ENCODE assay signal across 16 cellular contexts in the genomic region with DNA sequence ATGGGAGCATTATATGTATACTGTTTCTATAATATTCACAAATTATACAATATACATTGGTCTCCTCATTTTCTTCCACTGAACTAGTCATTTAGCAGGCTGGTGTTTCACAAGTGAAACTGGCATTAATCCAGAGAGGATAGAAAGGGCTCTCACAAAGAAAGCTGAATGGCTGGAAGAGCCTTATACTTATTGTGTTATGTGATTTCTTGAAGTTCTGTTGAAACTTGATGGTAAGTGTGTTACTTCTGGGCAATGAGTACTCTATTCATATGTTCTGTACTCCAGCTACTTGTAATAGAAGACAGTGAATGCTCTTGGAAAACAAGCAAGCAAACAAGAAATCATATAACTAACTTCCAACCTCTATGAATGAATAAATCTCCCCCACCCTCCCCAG. TPM values are rescaled to one million over a fixed set of nuclear protein-coding genes. Genes with fewer than 3 reads are reported as not detected.
DNase-seq lines count a peak whose midpoint lies in the region; ATAC-seq and TF ChIP-seq lines count a peak whose summit lies in the region.
"Had no signal": no experiment of that assay in that cellular context is flagged by ENCODE, and none has a peak within 500 bp of the region (broad histone marks: within the 10 kb centered on the region; RNA-seq: fewer than 3 reads in every experiment).

No MANE protein-coding gene starts in this region.

- DNase-seq in GF-D8 (lab: John Stamatoyannopoulos, UW) (peak; percentile 7), SK-MEL-5 (ENCODE audit: low read depth, low spot score) (peak; percentile 73), fibroblast of the aortic adventitia (ENCODE audit: low read depth) (peak; percentile 75), retinal pigment epithelial cell (ENCODE audit: low read depth) (peak; percentile 15), NCI-H187 (lab: John Stamatoyannopoulos, UW) (no peak), GM20000 (ENCODE audit: low spot score) (no peak)
- DNase-seq in stimulated activated naive CD4-positive, alpha-beta T cell (lab: John Stamatoyannopoulos, UW) = no peak
- no peak for DNase-seq in CD4-positive, alpha-beta T cell
- DNase-seq: activated CD8-positive, alpha-beta T cell treated with anti-CD3 and anti-CD28 coated beads for 36 hours; H9; PC-3; T-helper 17 cell had no signal

- intact Hi-C loops in CD4-positive, alpha-beta T cell (cut with DNase I, micrococcal nuclease) = no loop called here

- no peak for ATAC-seq in CD4-positive, alpha-beta T cell (ENCODE audit: poor library complexity)
- ATAC-seq: activated CD8-positive, alpha-beta T cell treated with anti-CD3 and anti-CD28 coated beads for 36 hours; PC-3; T-helper 17 cell had no signal

- no peak overlapping the region for H3K27ac Mint-ChIP-seq in CD4-positive, alpha-beta T cell
- H3K27ac Mint-ChIP-seq: activated CD8-positive, alpha-beta T cell treated with anti-CD3 and anti-CD28 coated beads for 36 hours; activated naive CD4-positive, alpha-beta T cell treated with anti-CD3 and anti-CD28 coated beads, Interleukin-2, amount 50 U/mL, for 24 hours; H9; IgD-negative memory B cell; nephron; stimulated activated naive CD8-positive, alpha-beta T cell treated with anti-CD3 and anti-CD28 coated beads, Interleukin-15, Interleukin-2, amounts not matched to agents 100 ng/mL and 50 ng/mL, for 24 hours had no signal

- POLR2A ChIA-PET in CD4-positive, alpha-beta T cell (lab: Charles Lee) = no interaction called here

- H3K4me1 Mint-ChIP-seq in CD4-positive, alpha-beta T cell (ENCODE audit: low read depth) = peaks cover 27% of the 10 kb centered on the region
- H3K4me1 Mint-ChIP-seq: H9, nephron had no signal

- no peaks in the 10 kb centered on the region for H3K9me3 ChIP-seq in CD4-positive, alpha-beta T cell (ENCODE audit: control insufficient read depth, low read length)

- H3K27me3 Mint-ChIP-seq in CD4-positive, alpha-beta T cell = no peaks in the 10 kb centered on the region
- H3K27me3 Mint-ChIP-seq: activated CD8-positive, alpha-beta T cell treated with anti-CD3 and anti-CD28 coated beads for 36 hours; activated naive CD4-positive, alpha-beta T cell treated with anti-CD3 and anti-CD28 coated beads, Interleukin-2, amount 50 U/mL, for 24 hours; IgD-negative memory B cell; stimulated activated naive CD8-positive, alpha-beta T cell treated with anti-CD3 and anti-CD28 coated beads, Interleukin-15, Interleukin-2, amounts not matched to agents 100 ng/mL and 50 ng/mL, for 24 hours; T-helper 17 cell had no signal

- CTCF ChIA-PET in CD4-positive, alpha-beta T cell (lab: Charles Lee) = no interaction called here

- no peak overlapping the region for H3K4me3 Mint-ChIP-seq in CD4-positive, alpha-beta T cell
- H3K4me3 Mint-ChIP-seq: activated CD8-positive, alpha-beta T cell treated with anti-CD3 and anti-CD28 coated beads for 36 hours; activated naive CD4-positive, alpha-beta T cell treated with anti-CD3 and anti-CD28 coated beads, Interleukin-2, amount 50 U/mL, for 24 hours; H9; IgD-negative memory B cell; nephron; stimulated activated naive CD8-positive, alpha-beta T cell treated with anti-CD3 and anti-CD28 coated beads, Interleukin-15, Interleukin-2, amounts not matched to agents 100 ng/mL and 50 ng/mL, for 24 hours; T-helper 17 cell had no signal

- peaks cover 27% of the 10 kb centered on the region for H3K36me3 Mint-ChIP-seq in CD4-positive, alpha-beta T cell (ENCODE audit: low read depth)

- TF ChIP-seq CTCF in fibroblast of the aortic adventitia (IDR thresholded peaks at IDR 0.05; ENCODE audit: insufficient read depth, low read length) = no peak
- no peak for TF ChIP-seq CTCF in retinal pigment epithelial cell (conservative IDR thresholded peaks at IDR 0.05; ENCODE audit: low read depth, low read length)
- no peak for TF ChIP-seq CTCF in CD4-positive, alpha-beta T cell (IDR thresholded peaks at IDR 0.05)
- TF ChIP-seq CTCF in GM20000 (IDR thresholded peaks at IDR 0.05; ENCODE audit: extremely low read depth, missing control alignments) = no peak

- H3K9me3 Mint-ChIP-seq in CD4-positive, alpha-beta T cell = no peaks in the 10 kb centered on the region
- H3K9me3 Mint-ChIP-seq: activated CD8-positive, alpha-beta T cell treated with anti-CD3 and anti-CD28 coated beads for 36 hours; activated naive CD4-positive, alpha-beta T cell treated with anti-CD3 and anti-CD28 coated beads, Interleukin-2, amount 50 U/mL, for 24 hours; H9; IgD-negative memory B cell; nephron; stimulated activated naive CD8-positive, alpha-beta T cell treated with anti-CD3 and anti-CD28 coated beads, Interleukin-15, Interleukin-2, amounts not matched to agents 100 ng/mL and 50 ng/mL, for 24 hours had no signal

- no peak overlapping the region for H3K4me3 ChIP-seq in fibroblast of the aortic adventitia (ENCODE audit: low read depth, low read length)
- H3K4me3 ChIP-seq in retinal pigment epithelial cell (ENCODE audit: low read length) = no peak overlapping the region

- no peaks in the 10 kb centered on the region for H3K27me3 ChIP-seq in CD4-positive, alpha-beta T cell (ENCODE audit: control insufficient read depth, insufficient read depth, low read length)

- in situ Hi-C loops in SK-MEL-5 (cut with HindIII; ENCODE audit: low pct_unique_long_range_greater_than_20kb, low sequenced_read_pairs) = no loop called here

- H3K27ac ChIP-seq in CD4-positive, alpha-beta T cell (ENCODE audit: low read depth, low read length) = no peak overlapping the region

RNA-seq across cellular contexts. Expression of a gene that starts 14.9 kb away (rescaled TPM):
- 29.0 and 30.5 TPM in 2 replicates for total RNA-seq in SK-MEL-5 (2014; rRNA removed; shearing (Covaris generic))
- polyA plus RNA-seq in SK-MEL-5 (2015; cell fraction: cytosol; rRNA removed) = 20.3 and 26.0 TPM in 2 replicates
- 28.5 and 34.0 TPM in 2 replicates for polyA plus RNA-seq in SK-MEL-5 (2015; cell fraction: nucleus; rRNA removed)
- 57.6 and 79.6 TPM in 2 replicates for total RNA-seq in fibroblast of the aortic adventitia (ENCODE audit: low replicate concordance)
- 10 to 100 TPM; 20.3 to 22.7 TPM for total RNA-seq in CD4-positive, alpha-beta T cell

RNA-seq across cellular contexts. Expression of a gene that starts 42.7 kb away (rescaled TPM):
- total RNA-seq in SK-MEL-5 (2014; rRNA removed; shearing (Covaris generic)) = 38.7 and 41.2 TPM in 2 replicates
- polyA plus RNA-seq in SK-MEL-5 (2015; cell fraction: cytosol; rRNA removed) = 41.5 and 44.8 TPM in 2 replicates
- polyA plus RNA-seq in SK-MEL-5 (2015; cell fraction: nucleus; rRNA removed) = 15.0 and 17.9 TPM in 2 replicates
- total RNA-seq in fibroblast of the aortic adventitia (ENCODE audit: low replicate concordance) = 23.0 and 35.2 TPM in 2 replicates
- 10 to 100 TPM; 14.8 to 15.7 TPM for total RNA-seq in CD4-positive, alpha-beta T cell

Comparison
In these comparisons a context has a peak if more than half of its experiments do, and no peak if none do; other contexts are left out.
1. DNase-seq: peak in GF-D8 (single experiment), SK-MEL-5 (single experiment), fibroblast of the aortic adventitia (single experiment) and retinal pigment epithelial cell (single experiment); none in stimulated activated naive CD4-positive, alpha-beta T cell (0 of 6), NCI-H187 (0 of 2), CD4-positive, alpha-beta T cell (0 of 10) and GM20000 (single experiment).